Comparison of ENCODE assay signal across 13 cellular contexts in genomic region chr1:7292714-7293419, GRCh38.
"Had no signal": no experiment of that assay in that cellular context is flagged by ENCODE, and none has a peak within 500 bp of the region (broad histone marks: within the 10 kb centered on the region; RNA-seq: fewer than 3 reads in every experiment).

No MANE protein-coding gene starts in this region.

- DNase-seq: activated CD8-positive, alpha-beta memory T cell treated with anti-CD3 and anti-CD28 coated beads, Interleukin-2, amount 50 U/mL, for 4 hours; activated CD8-positive, alpha-beta T cell treated with anti-CD3 and anti-CD28 coated beads for 36 hours; activated naive CD4-positive, alpha-beta T cell treated with Interleukin-2 at 50 U/mL for 16 hours; activated naive CD8-positive, alpha-beta T cell treated with anti-CD3 and anti-CD28 coated beads, Interleukin-2, amount 50 U/mL, for 24 hours; colonic mucosa; effector CD4-positive, alpha-beta T cell; pancreas; small intestine; T1000; thyroid gland had no signal

- ATAC-seq: activated CD8-positive, alpha-beta T cell treated with anti-CD3 and anti-CD28 coated beads for 36 hours; activated naive CD8-positive, alpha-beta T cell treated with anti-CD3 and anti-CD28 coated beads, Interleukin-2, amount 50 U/mL, for 24 hours; heart left ventricle; natural killer cell treated with Interleukin-12 subunit alpha and Interleukin-12 subunit beta and Interleukin-15 and Interleukin-18, amount 100 ng/mL, for 72 hours; pancreas had no signal

- H3K4me3 ChIP-seq: colonic mucosa, heart left ventricle, pancreas, thyroid gland had no signal

- H3K9me3 ChIP-seq: colonic mucosa, pancreas, thyroid gland had no signal

- H3K27me3 ChIP-seq: colonic mucosa, heart left ventricle, pancreas, thyroid gland had no signal

- H3K27ac ChIP-seq: colonic mucosa, pancreas, thyroid gland, VCaP had no signal

- H3K4me1 ChIP-seq: colonic mucosa, pancreas, thyroid gland had no signal

- H3K36me3 ChIP-seq: colonic mucosa, heart left ventricle, pancreas, thyroid gland had no signal
